ENCODE assay signal across 10 cellular contexts in the genomic region with DNA sequence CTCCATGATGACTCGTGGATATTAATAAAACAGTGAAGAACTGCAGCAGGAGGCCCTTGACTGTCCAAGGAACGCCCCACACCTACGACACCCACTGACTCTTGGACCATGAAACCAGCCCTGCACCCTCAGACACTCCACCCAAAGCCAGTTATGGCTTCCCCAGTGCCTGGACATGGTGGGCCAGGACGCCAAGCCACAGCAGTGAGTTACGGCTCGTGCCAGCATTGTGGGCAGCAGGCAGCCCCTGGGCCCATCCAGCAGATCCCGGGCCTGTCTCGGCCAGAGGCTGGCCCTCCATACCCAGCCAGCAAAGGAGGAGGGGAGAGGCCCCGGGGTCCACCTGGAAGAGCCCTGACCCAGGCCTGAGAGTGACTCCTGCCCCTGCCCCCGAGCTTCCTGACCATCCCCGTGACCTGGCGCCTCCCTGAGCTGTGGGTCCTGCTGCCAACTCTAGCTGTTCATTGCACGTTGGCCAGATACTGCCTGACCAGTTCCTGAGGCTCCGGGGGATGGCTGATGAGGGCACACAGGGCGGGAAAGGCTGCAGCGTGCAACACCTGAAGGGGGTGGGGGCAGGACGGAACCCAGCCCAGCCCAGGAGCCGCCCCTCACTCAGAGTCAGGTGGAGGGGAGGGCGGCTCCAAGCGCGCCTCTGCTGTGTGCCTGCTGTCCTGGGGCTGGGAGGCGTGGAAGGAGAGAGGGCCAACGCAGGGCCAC. TPM values are rescaled to one million over a fixed set of nuclear protein-coding genes. Genes with fewer than 3 reads are reported as not detected.
DNase-seq lines count a peak whose midpoint lies in the region; ATAC-seq and TF ChIP-seq lines count a peak whose summit lies in the region.
"Had no signal": no experiment of that assay in that cellular context is flagged by ENCODE, and none has a peak within 500 bp of the region (broad histone marks: within the 10 kb centered on the region; RNA-seq: fewer than 3 reads in every experiment).

No MANE protein-coding gene starts in this region.

- POLR2A ChIA-PET in CD8-positive, alpha-beta memory T cell (lab: Charles Lee), result no interaction called here

- CTCF ChIA-PET in CD8-positive, alpha-beta memory T cell (lab: Charles Lee), result no interaction called here

- no peak for TF ChIP-seq CTCF in right atrium auricular region (IDR thresholded peaks at IDR 0.05)
- TF ChIP-seq CTCF in progenitor cell of endocrine pancreas (IDR thresholded peaks at IDR 0.05; ENCODE audit: unreplicated experiment), result no peak

- ATAC-seq in HG03378 (IDR thresholded peaks at IDR 0.05; ENCODE audit: unreplicated experiment) (no peak), GM21723 (IDR thresholded peaks at IDR 0.05; ENCODE audit: unreplicated experiment) (no peak)

- no peaks in the 10 kb centered on the region for H3K9me3 Mint-ChIP-seq in CD8-positive, alpha-beta memory T cell
- H3K9me3 Mint-ChIP-seq in progenitor cell of endocrine pancreas (ENCODE audit: low read depth), result no peaks in the 10 kb centered on the region
- H3K9me3 Mint-ChIP-seq: nephron progenitor cell had no signal

- peak overlapping the region in 1 of 8 donors; percentile 77 for H3K27ac Mint-ChIP-seq in CD8-positive, alpha-beta memory T cell
- H3K27ac Mint-ChIP-seq in progenitor cell of endocrine pancreas, result no peak overlapping the region
- H3K27ac Mint-ChIP-seq: nephron progenitor cell had no signal

- H3K4me1 ChIP-seq in CD8-positive, alpha-beta memory T cell (ENCODE audit: insufficient read depth, low read length), result no peaks in the 10 kb centered on the region
- H3K4me1 ChIP-seq in adipocyte (ENCODE audit: control insufficient read depth, insufficient read depth, low read length) (peaks cover 38% of the 10 kb centered on the region), right atrium auricular region (peaks cover 0 to 47% of the 10 kb centered on the region in 2 donors)

- no peak overlapping the region for H3K4me3 ChIP-seq in CD8-positive, alpha-beta memory T cell (ENCODE audit: low read length)
- H3K4me3 ChIP-seq in adipocyte (ENCODE audit: low read length) (peak overlapping the region; percentile 82), right atrium auricular region (peak overlapping the region; percentile 43 to 58)

- no peaks in the 10 kb centered on the region for H3K9me3 ChIP-seq in CD8-positive, alpha-beta memory T cell (ENCODE audit: low read length)
- H3K9me3 ChIP-seq in adipocyte (ENCODE audit: control insufficient read depth, low read length) (no peaks in the 10 kb centered on the region), right atrium auricular region (no peaks in the 10 kb centered on the region)

- H3K4me3 Mint-ChIP-seq in CD8-positive, alpha-beta memory T cell, result peak overlapping the region in 3 of 7 donors; percentile 15 to 44 (median 20)
- H3K4me3 Mint-ChIP-seq in progenitor cell of endocrine pancreas (ENCODE audit: low read depth), result peak overlapping the region; percentile 58
- H3K4me3 Mint-ChIP-seq: nephron progenitor cell had no signal

- H3K27me3 ChIP-seq in CD8-positive, alpha-beta memory T cell (ENCODE audit: insufficient read depth, low read length, poor library complexity, severe bottlenecking), result no peaks in the 10 kb centered on the region
- H3K27me3 ChIP-seq in adipocyte (replicated peaks; ENCODE audit: control insufficient read depth, insufficient read depth, low read length) (no peaks in the 10 kb centered on the region), right atrium auricular region (no peaks in the 10 kb centered on the region)

- H3K27ac ChIP-seq in CD8-positive, alpha-beta memory T cell (ENCODE audit: low read depth, low read length), result peak overlapping the region; percentile 59
- H3K27ac ChIP-seq in right atrium auricular region, result peak overlapping the region; percentile 80 to 84

- H3K9ac ChIP-seq in adipocyte (ENCODE audit: low read length), result peak overlapping the region; percentile 87

- H3K36me3 Mint-ChIP-seq in CD8-positive, alpha-beta memory T cell, result no peaks in the 10 kb centered on the region
- H3K36me3 Mint-ChIP-seq in progenitor cell of endocrine pancreas (ENCODE audit: insufficient read depth), result no peaks in the 10 kb centered on the region

- peaks cover 0 to 15% (median 3%) of the 10 kb centered on the region in 3 donors for H3K4me1 Mint-ChIP-seq in CD8-positive, alpha-beta memory T cell
- H3K4me1 Mint-ChIP-seq in progenitor cell of endocrine pancreas (ENCODE audit: low read depth), result peaks cover 2% of the 10 kb centered on the region

- H3K36me3 ChIP-seq in CD8-positive, alpha-beta memory T cell (ENCODE audit: insufficient read depth, low read length), result no peaks in the 10 kb centered on the region
- H3K36me3 ChIP-seq in adipocyte (ENCODE audit: control insufficient read depth, insufficient read depth, low read length, severe bottlenecking) (no peaks in the 10 kb centered on the region), right atrium auricular region (no peaks in the 10 kb centered on the region)

- peaks cover 8 to 15% of the 10 kb centered on the region in 2 donors for H3K27me3 Mint-ChIP-seq in CD8-positive, alpha-beta memory T cell
- H3K27me3 Mint-ChIP-seq in progenitor cell of endocrine pancreas, result no peaks in the 10 kb centered on the region

- no peak for DNase-seq in CD8-positive, alpha-beta memory T cell
- no peak for DNase-seq in adipocyte (ENCODE audit: low read depth)
- DNase-seq in right atrium auricular region (ENCODE audit: low spot score), result no peak
- DNase-seq in progenitor cell of endocrine pancreas (ENCODE audit: low spot score, unreplicated experiment), result no peak
- DNase-seq in activated CD4-positive, CD25-positive, alpha-beta regulatory T cell treated with anti-CD3 and anti-CD28 coated beads, Interleukin-2, amount 50 U/mL, for 72 hours, result no peak
- DNase-seq in cerebellar nuclear complex (lab: John Stamatoyannopoulos, UW), result no peak
- DNase-seq: activated CD4-positive, alpha-beta T cell treated with anti-CD3 and anti-CD28 coated beads, Interleukin-2, amount 50 U/mL, for 1 hour; nephron progenitor cell had no signal

RNA-seq across cellular contexts. Expression of gene SLC49A3, which starts 0.8 kb away (rescaled TPM):
- total RNA-seq in CD8-positive, alpha-beta memory T cell, result 1 to 10 TPM in 1 of 2 experiments, under 1 TPM in 1; 0.80 to 1.1 TPM
- 0.52 TPM for polyA plus RNA-seq in CD8-positive, alpha-beta memory T cell
- total RNA-seq in right atrium auricular region (10 to 100 TPM in 1 of 2 donors, 1 to 10 TPM in 1; 10.0 to 12.0 TPM), progenitor cell of endocrine pancreas (12.9 and 13.1 TPM in 2 replicates)

RNA-seq across cellular contexts. Expression of gene MYL5, which starts 13.8 kb away (rescaled TPM):
- total RNA-seq in CD8-positive, alpha-beta memory T cell, result 10 to 100 TPM; 17.1 to 19.5 TPM
- polyA plus RNA-seq in CD8-positive, alpha-beta memory T cell, result 5.2 TPM
- 1 to 10 TPM; 3.2 to 3.6 TPM for total RNA-seq in right atrium auricular region
- 22.6 and 23.7 TPM in 2 replicates for total RNA-seq in progenitor cell of endocrine pancreas

RNA-seq across cellular contexts. Expression of gene ATP5ME, which starts 14.1 kb away (rescaled TPM):
- 100 to 1,000 TPM; 284 to 291 TPM for total RNA-seq in CD8-positive, alpha-beta memory T cell
- polyA plus RNA-seq in CD8-positive, alpha-beta memory T cell, result 441 TPM
- total RNA-seq in right atrium auricular region (100 to 1,000 TPM in 1 of 2 donors, 10 to 100 TPM in 1; 85.1 to 265 TPM), progenitor cell of endocrine pancreas (235 and 236 TPM in 2 replicates)

RNA-seq across cellular contexts. Expression of gene PCGF3, which starts 17.5 kb away (rescaled TPM):
- 10 to 100 TPM; 24.7 to 26.1 TPM for total RNA-seq in CD8-positive, alpha-beta memory T cell
- polyA plus RNA-seq in CD8-positive, alpha-beta memory T cell, result 4.8 TPM
- total RNA-seq in right atrium auricular region, result 10 to 100 TPM; 17.9 to 22.6 TPM
- 79.8 and 87.9 TPM in 2 replicates for total RNA-seq in progenitor cell of endocrine pancreas
